ENCODE assay signal across 8 cellular contexts in genomic region chr5:129903466-129904101, GRCh38. TPM values are rescaled to one million over a fixed set of nuclear protein-coding genes. Genes with fewer than 3 reads are reported as not detected.
A peak's percentile ranks its signal among the peaks of the same experiment; 100 is the strongest.
DNase-seq lines count a peak whose midpoint lies in the region; ATAC-seq and TF ChIP-seq lines count a peak whose summit lies in the region.

No MANE protein-coding gene starts in this region.

- no peaks in the 10 kb centered on the region for H3K9me3 ChIP-seq in A673 (ENCODE audit: low read depth, low read length, poor library complexity, severe bottlenecking)
- H3K9me3 ChIP-seq in HUES6 (ENCODE audit: control insufficient read depth, insufficient read depth, low read depth, low read length) = no peaks in the 10 kb centered on the region
- no peaks in the 10 kb centered on the region for H3K9me3 ChIP-seq in vagina

- H3K27me3 ChIP-seq in A673 (replicated peaks; ENCODE audit: insufficient read depth, low read depth, low read length, poor library complexity) = peaks cover 77% of the 10 kb centered on the region
- peaks cover 60% of the 10 kb centered on the region for H3K27me3 ChIP-seq in HUES6 (ENCODE audit: control insufficient read depth, insufficient read depth, low read length)
- no peaks in the 10 kb centered on the region for H3K27me3 ChIP-seq in vagina

- POLR2A ChIA-PET in A673 (lab: Charles Lee; ENCODE audit: low non-redundant PET) = no interaction called here

- H3K4me1 ChIP-seq in A673 (ENCODE audit: insufficient read depth, low read length, poor library complexity, severe bottlenecking) (peaks cover 11% of the 10 kb centered on the region), HUES6 (ENCODE audit: control insufficient read depth, insufficient read depth, low read length) (peaks cover 10% of the 10 kb centered on the region; the same call in 1 of the 2 replicates), vagina (peaks cover 35% of the 10 kb centered on the region)

- no peaks in the 10 kb centered on the region for H3K9me3 Mint-ChIP-seq in mesothelial cell of epicardium

- H3K9ac ChIP-seq in HUES6 (ENCODE audit: low read length) = peak overlapping the region; percentile 4

- peaks cover 18% of the 10 kb centered on the region for H3K4me1 Mint-ChIP-seq in mesothelial cell of epicardium

- DNase-seq in A673 (ENCODE audit: low spot score) (no peak), choroid plexus epithelial cell (ENCODE audit: low read depth) (peak; percentile 7), mesothelial cell of epicardium (ENCODE audit: low spot score in 2 of 2, unreplicated experiment in 2 of 2) (no peak), vagina (ENCODE audit: extremely low spot score in 2 of 2) (peak in 1 of 2 donors; percentile 89), HPDE6-E6E7 (ENCODE audit: extremely low spot score) (no peak)

- intact Hi-C loops in A673 (cut with micrococcal nuclease; ENCODE audit: unreplicated experiment) = loop anchor here (10.0 kb wide), 1 partner anchor 1201 kb away; no protein-coding TSS in a partner anchor
- intact Hi-C loops in vagina (cut with DNase I) = no loop called here

- TF ChIP-seq POLR2A in vagina (IDR thresholded peaks at IDR 0.05) = no peak

- H3K27me3 Mint-ChIP-seq in mesothelial cell of epicardium (ENCODE audit: low read depth) = peaks cover 61% of the 10 kb centered on the region

- no peaks in the 10 kb centered on the region for H3K36me3 ChIP-seq in A673 (ENCODE audit: insufficient read depth, low read length, poor library complexity, severe bottlenecking)
- H3K36me3 ChIP-seq in HUES6 (ENCODE audit: control insufficient read depth, insufficient read depth, low read length) = no peaks in the 10 kb centered on the region
- no peaks in the 10 kb centered on the region for H3K36me3 ChIP-seq in vagina

- ATAC-seq in HG03520 (IDR thresholded peaks at IDR 0.05; ENCODE audit: unreplicated experiment) = no peak
- ATAC-seq in HG03025 (IDR thresholded peaks at IDR 0.05; ENCODE audit: low FRiP score, unreplicated experiment) = no peak

- peak overlapping the region; percentile 36 for H3K4me3 ChIP-seq in A673 (ENCODE audit: low read depth, low read length, poor library complexity, severe bottlenecking)
- H3K4me3 ChIP-seq in HUES6 (ENCODE audit: low read depth, low read length) = peak overlapping the region; percentile 63
- peak overlapping the region; percentile 69 for H3K4me3 ChIP-seq in choroid plexus epithelial cell (ENCODE audit: low read depth, low read length)
- peak overlapping the region; percentile 82 to 86 for H3K4me3 ChIP-seq in vagina

- CTCF ChIA-PET in A673 (lab: Charles Lee) = no interaction called here

- H3K27ac Mint-ChIP-seq in mesothelial cell of epicardium = peak overlapping the region; percentile 11

- H3K36me3 Mint-ChIP-seq in mesothelial cell of epicardium = no peaks in the 10 kb centered on the region

- H3K27ac ChIP-seq in A673 (ENCODE audit: low read depth, low read length, poor library complexity, severe bottlenecking) = no peak overlapping the region
- H3K27ac ChIP-seq in HUES6 (ENCODE audit: low read depth, low read length) = no peak overlapping the region
- peak overlapping the region; percentile 92 for H3K27ac ChIP-seq in vagina

- no TSS peak for BruUV-seq in A673 (replicated peaks; lab: Mats Ljungman, UMichigan)

- TF ChIP-seq CTCF in A673 (conservative IDR thresholded peaks at IDR 0.05; ENCODE audit: low read depth, low read length) = no peak
- TF ChIP-seq CTCF in choroid plexus epithelial cell (conservative IDR thresholded peaks at IDR 0.05; ENCODE audit: low read depth, low read length) = no peak
- no peak for TF ChIP-seq CTCF in mesothelial cell of epicardium (IDR thresholded peaks at IDR 0.05; ENCODE audit: unreplicated experiment)
- no peak for TF ChIP-seq CTCF in vagina (IDR thresholded peaks at IDR 0.05)

- peak overlapping the region; percentile 75 for H3K4me3 Mint-ChIP-seq in mesothelial cell of epicardium

RNA-seq across cellular contexts. Expression of gene CHSY3, which starts 0.7 kb away (rescaled TPM):
- total RNA-seq in A673 (2021) (not detected in 2 replicates), mesothelial cell of epicardium (3.6 to 4.8 TPM (median 3.6 TPM) in 3 replicates), vagina (3.9 TPM)
